In genomic region chr7:47610506-47611044, GRCh38 we compare ENCODE assay signal across 10 cellular contexts. TPM values are rescaled to one million over a fixed set of nuclear protein-coding genes. Genes with fewer than 3 reads are reported as not detected.
A peak's percentile ranks its signal among the peaks of the same experiment; 100 is the strongest.
DNase-seq lines count a peak whose midpoint lies in the region; ATAC-seq and TF ChIP-seq lines count a peak whose summit lies in the region.
"Had no signal": no experiment of that assay in that cellular context is flagged by ENCODE, and none has a peak within 500 bp of the region (broad histone marks: within the 10 kb centered on the region; RNA-seq: fewer than 3 reads in every experiment).

No MANE protein-coding gene starts in this region.

- peak overlapping the region; percentile 62 for H3K27ac ChIP-seq in skeletal muscle tissue (ENCODE audit: low read depth, low read length)

- no peak for TF ChIP-seq CTCF in GM20000 (IDR thresholded peaks at IDR 0.05; ENCODE audit: extremely low read depth, missing control alignments)

- H3K4me1 ChIP-seq in skeletal muscle tissue (ENCODE audit: control insufficient read depth in 3 of 3, insufficient read depth in 3 of 3, low read length in 3 of 3), result peaks cover 11 to 18% (median 15%) of the 10 kb centered on the region in 3 donors

- peak; percentile 87 for DNase-seq in GM04503 (ENCODE audit: low read depth)
- DNase-seq in amniotic epithelial cell (ENCODE audit: low read depth), result peak; percentile 96
- DNase-seq in hepatic stellate cell (ENCODE audit: low spot score), result peak; percentile 50
- DNase-seq in cerebellar cortex (ENCODE audit: low spot score), result no peak
- no peak for DNase-seq in GM20000 (ENCODE audit: low spot score)
- DNase-seq: activated CD4-positive, alpha-beta T cell treated with anti-CD3 and anti-CD28 coated beads for 4 hours; activated naive CD8-positive, alpha-beta T cell treated with anti-CD3 and anti-CD28 coated beads, Interleukin-2, amount 50 U/mL, for 24 hours had no signal

- H3K9ac ChIP-seq in skeletal muscle tissue (ENCODE audit: low read depth in 1 of 3, low read length in 3 of 3), result peak overlapping the region; percentile 8 to 61 (median 51)

- H3K9me3 ChIP-seq in skeletal muscle tissue (ENCODE audit: control insufficient read depth in 3 of 3, low read length in 3 of 3), result no peaks in the 10 kb centered on the region

- H3K4me3 ChIP-seq in skeletal muscle tissue (ENCODE audit: low read length in 3 of 3), result peak overlapping the region in 1 of 3 donors; percentile 8

- ATAC-seq in HG03442 (IDR thresholded peaks at IDR 0.05; ENCODE audit: unreplicated experiment) (no peak), GM18517 (IDR thresholded peaks at IDR 0.05; ENCODE audit: unreplicated experiment) (no peak)
- ATAC-seq: activated naive CD8-positive, alpha-beta T cell treated with anti-CD3 and anti-CD28 coated beads, Interleukin-2, amount 50 U/mL, for 24 hours had no signal

- no peaks in the 10 kb centered on the region for H3K36me3 ChIP-seq in skeletal muscle tissue (ENCODE audit: control insufficient read depth in 3 of 3, insufficient read depth in 3 of 3, low read length in 3 of 3)

- no peaks in the 10 kb centered on the region for H3K27me3 ChIP-seq in skeletal muscle tissue (ENCODE audit: control insufficient read depth in 3 of 3, insufficient read depth in 3 of 3, low read length in 3 of 3)

RNA-seq across cellular contexts. Expression of gene TNS3, which starts 28.7 kb away (rescaled TPM):
- total RNA-seq in skeletal muscle tissue, result 33.4 TPM

Comparison
In these comparisons a context has a peak if more than half of its experiments do, and no peak if none do; other contexts are left out.
1. DNase-seq: peak in GM04503 (single experiment), amniotic epithelial cell (single experiment) and hepatic stellate cell (single experiment); none in cerebellar cortex (single experiment) and GM20000 (single experiment).